20 cellular contexts compared by ENCODE assay signal in the genomic region with DNA sequence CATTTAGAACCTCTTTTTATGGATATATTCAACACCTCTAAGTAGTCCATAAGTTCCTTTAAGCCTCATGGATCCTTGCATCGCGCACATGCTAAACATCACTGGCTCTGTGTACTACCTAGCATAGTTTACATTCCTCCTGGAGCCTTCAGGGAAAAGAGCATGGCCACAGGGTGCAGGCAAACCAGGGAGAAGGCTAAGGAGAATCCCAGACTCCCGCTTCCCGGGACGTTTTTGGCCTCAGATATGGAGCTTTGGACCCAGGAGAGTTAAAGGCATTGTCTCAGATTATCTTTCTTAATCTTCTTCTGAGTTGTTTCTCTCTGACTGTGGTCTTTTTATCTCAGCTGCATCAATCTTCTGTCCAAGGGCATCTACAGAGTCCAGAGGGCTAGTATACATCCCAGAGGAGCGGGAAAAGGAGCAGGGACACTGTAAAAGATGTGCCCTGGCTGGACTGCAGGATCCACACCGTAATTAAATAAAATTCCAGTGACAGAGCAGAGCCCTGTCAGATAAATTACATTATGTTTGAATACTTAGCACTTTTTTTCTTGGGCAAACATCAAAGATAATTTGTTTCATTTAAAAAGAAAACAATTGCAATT. TPM values are rescaled to one million over a fixed set of nuclear protein-coding genes. Genes with fewer than 3 reads are reported as not detected.
DNase-seq lines count a peak whose midpoint lies in the region; TF ChIP-seq lines count a peak whose summit lies in the region.
"Had no signal": no experiment of that assay in that cellular context is flagged by ENCODE, and none has a peak within 500 bp of the region (broad histone marks: within the 10 kb centered on the region; RNA-seq: fewer than 3 reads in every experiment).

No MANE protein-coding gene starts in this region.

- peak overlapping the region; percentile 78 for H2BK15ac ChIP-seq in mesendoderm (replicated peaks; ENCODE audit: low read depth)

- no peaks in the 10 kb centered on the region for H3K27me3 ChIP-seq in mesendoderm (ENCODE audit: insufficient read depth, low read length, poor library complexity)
- H3K27me3 ChIP-seq: MG63 had no signal

- H3K4ac ChIP-seq in mesendoderm (ENCODE audit: low read depth, low read length), result peak overlapping the region; percentile 52

- H4K5ac ChIP-seq in mesendoderm (ENCODE audit: low read length), result no peak overlapping the region

- H3K9ac ChIP-seq in mesendoderm (ENCODE audit: low read length), result no peak overlapping the region

- DNase-seq in ELF-1 (ENCODE audit: low read depth, low spot score) (peak; percentile 67), NCI-H146 treated with DMSO at 0.1 percent for 48 hours (lab: John Stamatoyannopoulos, UW; ENCODE audit: unreplicated experiment) (peak; percentile 42), cerebellar cortex (ENCODE audit: low spot score) (peak; percentile 68), mesendoderm (peak; percentile 58), DMS 273 (lab: John Stamatoyannopoulos, UW; ENCODE audit: unreplicated experiment) (no peak), coronary artery (ENCODE audit: low spot score) (no peak), Ammon's horn (ENCODE audit: low spot score) (no peak)
- no peak for DNase-seq in activated T-cell treated with anti-CD3 and anti-CD28 coated beads, Interleukin-2, amount 50 U/mL, for 24 hours
- DNase-seq: ACHN; AML-193; CD4-positive, CD25-positive, alpha-beta regulatory T cell; DMS79 treated with DMSO at 0.1 percent for 48 hours; GDM1; HFFc6; MG63; NCI-H1092; NCI-H1694; NCI-H345; NCI-H526; T-cell had no signal

- H3K18ac ChIP-seq in mesendoderm (ENCODE audit: low read length), result peak overlapping the region; percentile 76

- no peaks in the 10 kb centered on the region for H3K79me2 ChIP-seq in mesendoderm (ENCODE audit: control insufficient read depth, insufficient read depth, low read length)

- H3K27ac ChIP-seq in mesendoderm (ENCODE audit: low read depth, low read length) (no peak overlapping the region), coronary artery (no peak overlapping the region)

- no peak overlapping the region for H4K8ac ChIP-seq in mesendoderm (ENCODE audit: low read depth, low read length)

- H3K4me1 ChIP-seq in mesendoderm (ENCODE audit: control insufficient read depth, low read depth, low read length), result no peaks in the 10 kb centered on the region

- H3K36me3 ChIP-seq in mesendoderm (ENCODE audit: control insufficient read depth, insufficient read depth, low read length), result no peaks in the 10 kb centered on the region
- H3K36me3 ChIP-seq: MG63 had no signal

- no peak overlapping the region for H2BK120ac ChIP-seq in mesendoderm (ENCODE audit: low read depth, low read length)

- WGBS in mesendoderm (ENCODE audit: extremely low coverage, insufficient coverage, low lambda C conversion rate), result no CpG with 5 or more reads among the region's 7 CpGs

- H2BK5ac ChIP-seq in mesendoderm (ENCODE audit: low read length), result no peak overlapping the region

- H3K79me1 ChIP-seq in mesendoderm (ENCODE audit: low read length), result no peaks in the 10 kb centered on the region

- TF ChIP-seq CTCF in coronary artery (IDR thresholded peaks at IDR 0.05), result no peak

- no peak overlapping the region for H3K4me3 Mint-ChIP-seq in activated T-cell treated with anti-CD3 and anti-CD28 coated beads, Interleukin-2, amount 50 U/mL, for 24 hours
- H3K4me3 Mint-ChIP-seq: CD4-positive, CD25-positive, alpha-beta regulatory T cell; HFFc6; T-cell had no signal

- H2AK5ac ChIP-seq in mesendoderm (ENCODE audit: low read length), result no peak overlapping the region

- H3K27ac Mint-ChIP-seq in activated T-cell treated with anti-CD3 and anti-CD28 coated beads, Interleukin-2, amount 50 U/mL, for 24 hours, result no peak overlapping the region
- H3K27ac Mint-ChIP-seq: CD4-positive, CD25-positive, alpha-beta regulatory T cell; HFFc6; T-cell had no signal

- no peak overlapping the region for H3K4me3 ChIP-seq in mesendoderm (ENCODE audit: low read length)
- H3K4me3 ChIP-seq in coronary artery, result no peak overlapping the region
- H3K4me3 ChIP-seq: MG63 had no signal

- H3K27me3 Mint-ChIP-seq in activated T-cell treated with anti-CD3 and anti-CD28 coated beads, Interleukin-2, amount 50 U/mL, for 24 hours, result no peaks in the 10 kb centered on the region
- H3K27me3 Mint-ChIP-seq: CD4-positive, CD25-positive, alpha-beta regulatory T cell; T-cell had no signal

- no peaks in the 10 kb centered on the region for H3K36me3 Mint-ChIP-seq in activated T-cell treated with anti-CD3 and anti-CD28 coated beads, Interleukin-2, amount 50 U/mL, for 24 hours (ENCODE audit: low read depth)
- H3K36me3 Mint-ChIP-seq: CD4-positive, CD25-positive, alpha-beta regulatory T cell; T-cell had no signal

- no peak overlapping the region for H3K56ac ChIP-seq in mesendoderm (ENCODE audit: low read length)

- H3K23ac ChIP-seq in mesendoderm (ENCODE audit: low read length), result no peak overlapping the region

- H3K4me2 ChIP-seq in mesendoderm (ENCODE audit: low read length), result no peak overlapping the region

- H3K9me3 Mint-ChIP-seq in activated T-cell treated with anti-CD3 and anti-CD28 coated beads, Interleukin-2, amount 50 U/mL, for 24 hours, result peaks cover 20% of the 10 kb centered on the region

- no peaks in the 10 kb centered on the region for H3K4me1 Mint-ChIP-seq in activated T-cell treated with anti-CD3 and anti-CD28 coated beads, Interleukin-2, amount 50 U/mL, for 24 hours (ENCODE audit: low read depth)
- H3K4me1 Mint-ChIP-seq: CD4-positive, CD25-positive, alpha-beta regulatory T cell; T-cell had no signal

RNA-seq across cellular contexts. Expression of gene RIT2, which starts 36.9 kb away (rescaled TPM):
- 3.0 TPM for polyA plus RNA-seq in mesendoderm (2013, experiment 1 of 2)
- 2.9 TPM for polyA plus RNA-seq in mesendoderm (2013, experiment 2 of 2)
- polyA plus RNA-seq: CD4-positive, CD25-positive, alpha-beta regulatory T cell had no signal

Comparison
In these comparisons a context has a peak if more than half of its experiments do, and no peak if none do; other contexts are left out.
1. DNase-seq: peak in ELF-1 (single experiment), NCI-H146 treated with DMSO at 0.1 percent for 48 hours (single experiment), cerebellar cortex (single experiment) and mesendoderm (single experiment); none in activated T-cell treated with anti-CD3 and anti-CD28 coated beads, Interleukin-2, amount 50 U/mL, for 24 hours (single experiment), DMS 273 (single experiment), coronary artery (single experiment) and Ammon's horn (single experiment).